ENCODE assay signal across 8 cellular contexts in the genomic region with DNA sequence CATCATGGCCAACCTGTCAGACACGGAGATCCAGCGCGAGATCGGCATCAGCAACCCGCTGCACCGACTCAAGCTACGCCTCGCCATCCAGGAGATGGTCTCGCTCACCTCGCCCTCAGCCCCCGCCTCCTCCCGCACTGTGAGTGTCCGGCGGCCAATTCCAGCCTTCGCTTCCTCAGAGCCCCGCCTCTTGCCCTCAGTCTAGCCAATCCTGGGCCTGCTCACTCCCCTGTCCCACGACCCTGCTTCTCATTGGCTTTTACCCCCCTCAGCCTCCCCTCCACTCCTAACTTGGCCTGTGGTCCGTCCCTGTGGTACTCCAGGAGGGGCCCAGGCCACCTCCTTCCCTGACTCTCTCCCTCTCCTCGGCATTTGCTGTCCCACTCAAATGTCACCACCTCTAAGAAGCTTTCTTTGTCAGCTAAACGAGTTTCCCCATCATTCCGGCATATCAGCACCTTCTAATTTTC. TPM values are rescaled to one million over a fixed set of nuclear protein-coding genes. Genes with fewer than 3 reads are reported as not detected.
DNase-seq lines count a peak whose midpoint lies in the region; ATAC-seq and TF ChIP-seq lines count a peak whose summit lies in the region.

No MANE protein-coding gene starts in this region.

- H3K27me3 ChIP-seq in Caco-2 (replicated peaks; ENCODE audit: control insufficient read depth, insufficient read depth, low read length) (no peaks in the 10 kb centered on the region), PC-3 (ENCODE audit: low read length) (no peaks in the 10 kb centered on the region), osteoblast (ENCODE audit: insufficient read depth, low read length) (no peaks in the 10 kb centered on the region)

- H3K9me3 ChIP-seq in Caco-2 (no peaks in the 10 kb centered on the region), PC-3 (ENCODE audit: low read length) (no peaks in the 10 kb centered on the region), osteoblast (ENCODE audit: low read depth, low read length) (no peaks in the 10 kb centered on the region)

- peak overlapping the region; percentile 46 for H3K4me3 ChIP-seq in Caco-2 (ENCODE audit: low read depth, low read length)
- H3K4me3 ChIP-seq in PC-3 (ENCODE audit: low read length): peak overlapping the region; percentile 76
- H3K4me3 ChIP-seq in osteoblast (ENCODE audit: insufficient read depth, low read length): peak overlapping the region; percentile 93

- H3K4me1 ChIP-seq in Caco-2: no peaks in the 10 kb centered on the region
- H3K4me1 ChIP-seq in PC-3 (ENCODE audit: insufficient read depth, low read length): no peaks in the 10 kb centered on the region
- H3K4me1 ChIP-seq in osteoblast (ENCODE audit: insufficient read depth, low read length): peaks cover 15% of the 10 kb centered on the region

- POLR2A ChIA-PET in Caco-2 (lab: Charles Lee) (no interaction called here), PC-3 (lab: Charles Lee; ENCODE audit: unreplicated experiment) (interaction anchor here (0.6 kb wide), 1 partner anchor 45 kb away, joined by 3 read pairs; no protein-coding TSS in a partner anchor)

- TF ChIP-seq CTCF in Caco-2 (IDR thresholded peaks at IDR 0.05; ENCODE audit: insufficient read depth in 1 of 2, low read depth in 1 of 2, low read length in 1 of 2, severe bottlenecking in 1 of 2, unreplicated experiment in 1 of 2) (no peak), PC-3 (conservative IDR thresholded peaks at IDR 0.05; ENCODE audit: low read depth, low read length) (no peak), osteoblast (IDR thresholded peaks at IDR 0.05; ENCODE audit: extremely low read depth, low read depth, low read length) (no peak), type B pancreatic cell (conservative IDR thresholded peaks at IDR 0.05) (no peak)

- H3K79me2 ChIP-seq in PC-3 (ENCODE audit: low read length): peaks cover 6% of the 10 kb centered on the region
- no peaks in the 10 kb centered on the region for H3K79me2 ChIP-seq in osteoblast (ENCODE audit: insufficient read depth, low read length)

- DNase-seq in Caco-2 (peak; percentile 87 to 90), PC-3 (peak; percentile 88), Right ventricle myocardium inferior (ENCODE audit: missing footprints) (peak; percentile 93), osteoblast (ENCODE audit: insufficient read length, low spot score, missing footprints) (peak; percentile 99), type B pancreatic cell (ENCODE audit: extremely low spot score, unreplicated experiment) (peak; percentile 92)
- DNase-seq in activated naive CD8-positive, alpha-beta T cell treated with anti-CD3 and anti-CD28 coated beads, Interleukin-2, amount 50 U/mL, for 24 hours: peak; percentile 78

- intact Hi-C loops in Caco-2 (cut with micrococcal nuclease; ENCODE audit: unreplicated experiment): no loop called here
- intact Hi-C loops in PC-3 (cut with micrococcal nuclease): loop anchor here (2.0 kb wide), 1 partner anchor 14 kb away; no protein-coding TSS in a partner anchor
- intact Hi-C loops in Right ventricle myocardium inferior (cut with DNase I): loop anchor here (1.0 kb wide), 1 partner anchor 15 kb away; no protein-coding TSS in a partner anchor

- H3K9me2 ChIP-seq in PC-3 (replicated peaks; ENCODE audit: low read length): no peaks in the 10 kb centered on the region

- no peaks in the 10 kb centered on the region for H3F3A ChIP-seq in PC-3 (ENCODE audit: low read length, unreplicated experiment)

- BruUV-seq in Caco-2 (replicated peaks; lab: Mats Ljungman, UMichigan) (no TSS peak), PC-3 (replicated peaks; lab: Mats Ljungman, UMichigan) (no TSS peak)

- H3K27ac Mint-ChIP-seq in Caco-2 (ENCODE audit: unreplicated experiment): peak overlapping the region; percentile 30
- H3K27ac Mint-ChIP-seq in activated naive CD8-positive, alpha-beta T cell treated with anti-CD3 and anti-CD28 coated beads, Interleukin-2, amount 50 U/mL, for 24 hours: no peak overlapping the region
- H3K27ac Mint-ChIP-seq in type B pancreatic cell: peak overlapping the region; percentile 81

- H3K9ac ChIP-seq in PC-3 (ENCODE audit: low read length): 0 out of 2 replicates have a peak overlapping the region, but pooled peaks have one; percentile 16

- H3K27ac ChIP-seq in PC-3 (ENCODE audit: low read length): no peak overlapping the region
- no peak overlapping the region for H3K27ac ChIP-seq in osteoblast (ENCODE audit: low read depth, low read length)

- H3K27me3 Mint-ChIP-seq in Caco-2 (ENCODE audit: insufficient read depth, unreplicated experiment): no peaks in the 10 kb centered on the region
- H3K27me3 Mint-ChIP-seq in activated naive CD8-positive, alpha-beta T cell treated with anti-CD3 and anti-CD28 coated beads, Interleukin-2, amount 50 U/mL, for 24 hours: peaks cover 37% of the 10 kb centered on the region
- peaks cover 3% of the 10 kb centered on the region for H3K27me3 Mint-ChIP-seq in type B pancreatic cell

- H3K4me2 ChIP-seq in PC-3 (ENCODE audit: low read length) (peak overlapping the region; percentile 93), osteoblast (ENCODE audit: insufficient read depth, low read length) (peak overlapping the region; percentile 95)

- H2AFZ ChIP-seq in PC-3 (ENCODE audit: low read length) (peak overlapping the region; percentile 93), osteoblast (ENCODE audit: low read length) (peak overlapping the region; percentile 96)

- no peaks in the 10 kb centered on the region for H3K9me3 Mint-ChIP-seq in Caco-2 (ENCODE audit: unreplicated experiment)
- H3K9me3 Mint-ChIP-seq in activated naive CD8-positive, alpha-beta T cell treated with anti-CD3 and anti-CD28 coated beads, Interleukin-2, amount 50 U/mL, for 24 hours: no peaks in the 10 kb centered on the region
- no peaks in the 10 kb centered on the region for H3K9me3 Mint-ChIP-seq in type B pancreatic cell

- H3K4me3 Mint-ChIP-seq in Caco-2 (ENCODE audit: unreplicated experiment) (peak overlapping the region; percentile 65), type B pancreatic cell (peak overlapping the region; percentile 98)
- H3K4me3 Mint-ChIP-seq in activated naive CD8-positive, alpha-beta T cell treated with anti-CD3 and anti-CD28 coated beads, Interleukin-2, amount 50 U/mL, for 24 hours: peak overlapping the region; percentile 71

- H3K36me3 Mint-ChIP-seq in Caco-2 (ENCODE audit: insufficient read depth, unreplicated experiment): peaks cover 19% of the 10 kb centered on the region
- no peaks in the 10 kb centered on the region for H3K36me3 Mint-ChIP-seq in activated naive CD8-positive, alpha-beta T cell treated with anti-CD3 and anti-CD28 coated beads, Interleukin-2, amount 50 U/mL, for 24 hours (ENCODE audit: low read depth)
- H3K36me3 Mint-ChIP-seq in type B pancreatic cell: peaks cover 6% of the 10 kb centered on the region

- H3K36me3 ChIP-seq in Caco-2 (ENCODE audit: control insufficient read depth, insufficient read depth, low read length) (peaks cover 1% of the 10 kb centered on the region; the same call in 1 of the 2 replicates), PC-3 (ENCODE audit: low read depth, low read length) (no peaks in the 10 kb centered on the region; the same call in 1 of the 2 replicates), osteoblast (ENCODE audit: insufficient read depth, low read length) (no peaks in the 10 kb centered on the region)

- CTCF ChIA-PET in Caco-2 (lab: Charles Lee): interaction anchor here (0.6 to 1.2 kb wide), 2 partner anchors 44 to 45 kb away, joined by 3 to 7 read pairs; no protein-coding TSS in a partner anchor
- CTCF ChIA-PET in PC-3 (lab: Charles Lee): no interaction called here

- peaks cover 13% of the 10 kb centered on the region for H3K4me1 Mint-ChIP-seq in Caco-2 (ENCODE audit: low read depth, unreplicated experiment)
- H3K4me1 Mint-ChIP-seq in activated naive CD8-positive, alpha-beta T cell treated with anti-CD3 and anti-CD28 coated beads, Interleukin-2, amount 50 U/mL, for 24 hours: peaks cover 14% of the 10 kb centered on the region
- peaks cover 26% of the 10 kb centered on the region for H3K4me1 Mint-ChIP-seq in type B pancreatic cell (ENCODE audit: unreplicated experiment)

- no peaks in the 10 kb centered on the region for H4K20me1 ChIP-seq in PC-3 (ENCODE audit: low read length)
- no peaks in the 10 kb centered on the region for H4K20me1 ChIP-seq in osteoblast (ENCODE audit: insufficient read depth, low read length)

- peak; percentile 38 for ATAC-seq in HG02610 (IDR thresholded peaks at IDR 0.05; ENCODE audit: unreplicated experiment)
- peak; percentile 97 for ATAC-seq in PC-3
- ATAC-seq in activated naive CD8-positive, alpha-beta T cell treated with anti-CD3 and anti-CD28 coated beads, Interleukin-2, amount 50 U/mL, for 24 hours: peak; percentile 91
- ATAC-seq in Right ventricle myocardium inferior: peak; percentile 98
- ATAC-seq in HG03520 (IDR thresholded peaks at IDR 0.05; ENCODE audit: unreplicated experiment): no peak

RNA-seq across cellular contexts. Expression of a gene that starts 12.3 kb away (rescaled TPM):
- total RNA-seq in Caco-2 (2022): not detected in 2 replicates
- not detected in 2 replicates for total RNA-seq in PC-3 (2014; rRNA removed)
- total RNA-seq in Right ventricle myocardium inferior: 843 TPM
- not detected in 2 replicates for total RNA-seq in osteoblast
- 3.2 TPM in 1 of 2 replicates, not detected in the other for total RNA-seq in type B pancreatic cell (ENCODE audit: low replicate concordance)

RNA-seq across cellular contexts. Expression of a gene that starts 14.7 kb away (rescaled TPM):
- 27.8 and 31.4 TPM in 2 replicates for total RNA-seq in Caco-2 (2022)
- total RNA-seq in PC-3 (2014; rRNA removed): 30.0 and 40.4 TPM in 2 replicates
- total RNA-seq in Right ventricle myocardium inferior: 28.5 TPM
- total RNA-seq in osteoblast: 15.9 and 20.6 TPM in 2 replicates
- 33.1 and 41.5 TPM in 2 replicates for total RNA-seq in type B pancreatic cell (ENCODE audit: low replicate concordance)

RNA-seq across cellular contexts. Expression of a gene that starts 23.6 kb away (rescaled TPM):
- 11.8 and 12.7 TPM in 2 replicates for total RNA-seq in Caco-2 (2022)
- total RNA-seq in PC-3 (2014; rRNA removed): 56.3 and 59.0 TPM in 2 replicates
- 4.1 TPM for total RNA-seq in Right ventricle myocardium inferior
- total RNA-seq in osteoblast: 1.1 and 1.2 TPM in 2 replicates
- total RNA-seq in type B pancreatic cell (ENCODE audit: low replicate concordance): 15.2 and 17.8 TPM in 2 replicates

RNA-seq across cellular contexts. Expression of a gene that starts 24.0 kb away (rescaled TPM):
- total RNA-seq in Caco-2 (2022) (1.7 and 2.1 TPM in 2 replicates), PC-3 (2014; rRNA removed) (0.15 TPM in 1 of 2 replicates, not detected in the other), Right ventricle myocardium inferior (1.8 TPM), osteoblast (0.36 TPM in 1 of 2 replicates, not detected in the other), type B pancreatic cell (ENCODE audit: low replicate concordance) (2.3 and 2.6 TPM in 2 replicates)

RNA-seq across cellular contexts. Expression of a gene that starts 28.7 kb away (rescaled TPM):
- 11.8 and 12.7 TPM in 2 replicates for total RNA-seq in Caco-2 (2022)
- 5.8 and 11.6 TPM in 2 replicates for total RNA-seq in PC-3 (2014; rRNA removed)
- 21.1 TPM for total RNA-seq in Right ventricle myocardium inferior
- total RNA-seq in osteoblast: 5.6 and 6.2 TPM in 2 replicates
- total RNA-seq in type B pancreatic cell (ENCODE audit: low replicate concordance): 10.6 TPM in 2 replicates

Comparison
In these comparisons a context has a peak if more than half of its experiments do, and no peak if none do; other contexts are left out.
1. RNA of a gene that starts 12.3 kb away (total RNA-seq): 843 TPM in Right ventricle myocardium inferior (single experiment); 3.2 TPM in type B pancreatic cell, not detected in Caco-2, not detected in PC-3 and not detected in osteoblast; every median in the first group is over 100 times any median in the second.
2. Peak in every context shown above with its lines, with median percentiles within 50 percentile points of each other: DNase-seq, H3K4me3 ChIP-seq and H3K4me3 Mint-ChIP-seq.